16 cellular contexts compared by ENCODE assay signal in the genomic region with DNA sequence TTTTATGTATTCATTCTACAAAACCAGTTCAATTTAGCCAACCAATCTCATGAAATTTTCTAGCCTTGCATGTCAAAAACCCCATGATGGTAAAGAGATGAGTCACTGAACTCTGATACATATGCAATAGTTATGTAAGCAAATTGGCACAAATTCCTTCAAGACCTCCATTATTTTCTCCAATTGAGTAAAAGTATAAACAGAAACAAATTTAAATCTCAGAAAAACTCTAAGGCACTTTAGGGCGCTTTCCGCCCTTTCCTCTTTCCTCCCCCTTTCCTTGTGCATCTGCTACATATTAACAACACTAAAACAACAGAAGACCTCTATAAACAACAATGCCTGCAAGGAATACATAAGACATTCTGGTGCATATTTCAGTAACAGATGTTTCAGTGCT. TPM values are rescaled to one million over a fixed set of nuclear protein-coding genes. Genes with fewer than 3 reads are reported as not detected.
DNase-seq lines count a peak whose midpoint lies in the region; ATAC-seq, FAIRE-seq and TF ChIP-seq lines count a peak whose summit lies in the region.
"Had no signal": no experiment of that assay in that cellular context is flagged by ENCODE, and none has a peak within 500 bp of the region (broad histone marks: within the 10 kb centered on the region; RNA-seq: fewer than 3 reads in every experiment).

No MANE protein-coding gene starts in this region.

- no peak overlapping the region for H2AK5ac ChIP-seq in H9 (ENCODE audit: insufficient read length, low read length)

- no peaks in the 10 kb centered on the region for H3F3A ChIP-seq in PC-3 (ENCODE audit: low read length, unreplicated experiment)

- H3K36me3 ChIP-seq in PC-3 (ENCODE audit: low read depth, low read length) (no peaks in the 10 kb centered on the region), suprapubic skin (no peaks in the 10 kb centered on the region)
- H3K36me3 ChIP-seq: cardiac muscle cell had no signal

- H3K9me3 Mint-ChIP-seq in H9 (no peaks in the 10 kb centered on the region), osteocyte (ENCODE audit: unreplicated experiment) (no peaks in the 10 kb centered on the region)

- no peaks in the 10 kb centered on the region for H4K20me1 ChIP-seq in H9 (ENCODE audit: control insufficient read depth, insufficient read depth, insufficient read length)
- H4K20me1 ChIP-seq in PC-3 (ENCODE audit: low read length) = no peaks in the 10 kb centered on the region

- H3K4me2 ChIP-seq in H9 (ENCODE audit: insufficient read depth, insufficient read length, low read length) (peak overlapping the region; percentile 92), PC-3 (ENCODE audit: low read length) (no peak overlapping the region)

- H3K9me2 ChIP-seq in PC-3 (replicated peaks; ENCODE audit: low read length) = no peaks in the 10 kb centered on the region

- H3K9me3 ChIP-seq in H9 (ENCODE audit: control insufficient read depth, low read depth, low read length) (no peaks in the 10 kb centered on the region), PC-3 (ENCODE audit: low read length) (no peaks in the 10 kb centered on the region), suprapubic skin (no peaks in the 10 kb centered on the region)

- no peak for TF ChIP-seq EP300 in suprapubic skin (IDR thresholded peaks at IDR 0.05)

- H3K79me2 ChIP-seq in H9 (ENCODE audit: insufficient read depth, low read length) = peaks cover 6% of the 10 kb centered on the region; the same call in 1 of the 2 replicates
- no peaks in the 10 kb centered on the region for H3K79me2 ChIP-seq in PC-3 (ENCODE audit: low read length)

- H2AFZ ChIP-seq in H9 (ENCODE audit: low read length) = no peak overlapping the region
- H2AFZ ChIP-seq in PC-3 (ENCODE audit: low read length) = no peak overlapping the region

- no peak overlapping the region for H2BK5ac ChIP-seq in H9 (ENCODE audit: insufficient read length, low read length)

- H3K27me3 Mint-ChIP-seq in H9 (ENCODE audit: low read depth) (no peaks in the 10 kb centered on the region; the same call in 1 of the 2 replicates), osteocyte (ENCODE audit: unreplicated experiment) (no peaks in the 10 kb centered on the region)

- H3K27ac Mint-ChIP-seq in H9 (peak overlapping the region in 2 of 3 experiments; percentile 14 to 98; a peak in 5 of 7 replicates), osteocyte (ENCODE audit: unreplicated experiment) (peak overlapping the region; percentile 87)
- H3K27ac Mint-ChIP-seq: activated CD4-positive, alpha-beta T cell treated with anti-CD3 and anti-CD28 coated beads for 36 hours had no signal

- H3K27me3 ChIP-seq in H9 (ENCODE audit: insufficient read depth, low read length) (no peaks in the 10 kb centered on the region), PC-3 (ENCODE audit: low read length) (no peaks in the 10 kb centered on the region), suprapubic skin (no peaks in the 10 kb centered on the region)
- H3K27me3 ChIP-seq: cardiac muscle cell had no signal

- no peak overlapping the region for H3K9ac ChIP-seq in H9 (ENCODE audit: extremely low read depth, insufficient read length, low read length)
- H3K9ac ChIP-seq in PC-3 (ENCODE audit: low read length) = no peak overlapping the region

- H3K14ac ChIP-seq in H9 (ENCODE audit: insufficient read depth, low read length) = no peak overlapping the region

- intact Hi-C loops in PC-3 (cut with micrococcal nuclease) = no loop called here

- no peak overlapping the region for H2BK15ac ChIP-seq in H9 (ENCODE audit: low read depth, low read length)

- POLR2A ChIA-PET in PC-3 (lab: Charles Lee; ENCODE audit: unreplicated experiment) = no interaction called here

- H3K4me1 ChIP-seq in H9 (ENCODE audit: insufficient read depth, low read length) (no peaks in the 10 kb centered on the region; the same call in 1 of the 2 replicates), PC-3 (ENCODE audit: insufficient read depth, low read length) (no peaks in the 10 kb centered on the region), suprapubic skin (peaks cover 14% of the 10 kb centered on the region)

- no peak overlapping the region for H3T11ph ChIP-seq in H9 (ENCODE audit: low read length)

- H3K36me3 Mint-ChIP-seq in H9 (ENCODE audit: insufficient read depth in 1 of 3, low read depth in 3 of 3) = no peaks in the 10 kb centered on the region; a peak in 1 of 7 replicates
- H3K36me3 Mint-ChIP-seq in osteocyte (ENCODE audit: unreplicated experiment) = peaks cover 3% of the 10 kb centered on the region

- H3K27ac ChIP-seq in H9 (ENCODE audit: insufficient read length, low read depth, low read length) (peak overlapping the region; percentile 25), PC-3 (ENCODE audit: low read length) (no peak overlapping the region), suprapubic skin (no peak overlapping the region)
- H3K27ac ChIP-seq: cardiac muscle cell had no signal

- H3K4me3 Mint-ChIP-seq in H9 (peak overlapping the region; percentile 59 to 86; a peak in 3 of 5 replicates), osteocyte (ENCODE audit: unreplicated experiment) (no peak overlapping the region)
- H3K4me3 Mint-ChIP-seq: activated CD4-positive, alpha-beta T cell treated with anti-CD3 and anti-CD28 coated beads for 36 hours; CD14-positive monocyte; neural crest cell had no signal

- H3K4me1 Mint-ChIP-seq in H9 = peaks cover 36 to 47% of the 10 kb centered on the region in 2 experiments
- H3K4me1 Mint-ChIP-seq in osteocyte (ENCODE audit: unreplicated experiment) = peaks cover 28% of the 10 kb centered on the region

- H2BK120ac ChIP-seq in H9 (ENCODE audit: low read depth, low read length, poor library complexity, severe bottlenecking) = no peak overlapping the region

- H4K5ac ChIP-seq in H9 (ENCODE audit: insufficient read length, low read depth, low read length) = no peak overlapping the region

- H3K18ac ChIP-seq in H9 (ENCODE audit: insufficient read length, low read depth, low read length) = no peak overlapping the region

- H3K4me3 ChIP-seq in PC-3 (ENCODE audit: low read length) = no peak overlapping the region
- H3K4me3 ChIP-seq in epithelial cell of esophagus (ENCODE audit: low read length) = no peak overlapping the region
- H3K4me3 ChIP-seq in suprapubic skin = no peak overlapping the region
- H3K4me3 ChIP-seq: cardiac muscle cell had no signal

- H3K23ac ChIP-seq in H9 (ENCODE audit: insufficient read length, low read depth, low read length) = no peak overlapping the region

- WGBS in H9 (ENCODE audit: extremely low coverage, insufficient read length, low lambda C conversion rate) = no CpG with 5 or more reads among the region's 2 CpGs
- WGBS in suprapubic skin = 90% methylated on average over 2 of the region's 2 CpGs

- no peak for FAIRE-seq in RCC 7860 (lab: Jason Lieb, UNC)
- FAIRE-seq: kidney had no signal

- no peak overlapping the region for H2BK12ac ChIP-seq in H9 (ENCODE audit: insufficient read length, low read depth, low read length)

- no peak overlapping the region for H4K8ac ChIP-seq in H9 (replicated peaks; ENCODE audit: insufficient read length, low read depth, low read length)

- H3K23me2 ChIP-seq in H9 (ENCODE audit: insufficient read length, low read depth, low read length, poor library complexity, severe bottlenecking) = no peaks in the 10 kb centered on the region

- TF ChIP-seq CTCF in H9 (conservative IDR thresholded peaks at IDR 0.05) = no peak
- no peak for TF ChIP-seq CTCF in PC-3 (conservative IDR thresholded peaks at IDR 0.05; ENCODE audit: low read depth, low read length)
- no peak for TF ChIP-seq CTCF in epithelial cell of esophagus (IDR thresholded peaks at IDR 0.05; ENCODE audit: insufficient read depth, low read depth, low read length, missing control alignments)
- no peak for TF ChIP-seq CTCF in osteocyte (IDR thresholded peaks at IDR 0.05)
- TF ChIP-seq CTCF in suprapubic skin (IDR thresholded peaks at IDR 0.05) = no peak

- no peak overlapping the region for H4K91ac ChIP-seq in H9 (ENCODE audit: insufficient read length, low read depth, low read length)

- TF ChIP-seq POLR2A in suprapubic skin (IDR thresholded peaks at IDR 0.05) = no peak

- peaks cover 2% of the 10 kb centered on the region for H3K79me1 ChIP-seq in H9 (ENCODE audit: insufficient read depth, low read depth, low read length, poor library complexity, severe bottlenecking)

- H2BK20ac ChIP-seq in H9 (ENCODE audit: low read depth, low read length, poor library complexity, severe bottlenecking) = no peak overlapping the region

- DNase-seq in H9 (no peak), PC-3 (peak; percentile 32), epithelial cell of esophagus (ENCODE audit: low read depth) (peak; percentile 62), osteocyte (ENCODE audit: extremely low spot score, unreplicated experiment) (no peak), suprapubic skin (ENCODE audit: low spot score in 2 of 2) (no peak), RCC 7860 (ENCODE audit: low spot score) (no peak)
- DNase-seq: activated CD4-positive, alpha-beta T cell treated with anti-CD3 and anti-CD28 coated beads for 36 hours; activated naive CD4-positive, alpha-beta T cell treated with anti-CD3 and anti-CD28 coated beads, Interleukin-2, amount 50 U/mL, for 16 hours; DND-41; MM.1S; SHP77 treated with DMSO at 0.1 percent for 48 hours had no signal

- BruUV-seq in PC-3 (replicated peaks; lab: Mats Ljungman, UMichigan) = no TSS peak

- no peak overlapping the region for H3K4ac ChIP-seq in H9 (ENCODE audit: low read depth, low read length)

- CTCF ChIA-PET in PC-3 (lab: Charles Lee) = no interaction called here

- no peak for ATAC-seq in PC-3
- no peak for ATAC-seq in GM21447 (IDR thresholded peaks at IDR 0.05; ENCODE audit: unreplicated experiment)
- ATAC-seq: activated CD4-positive, alpha-beta T cell treated with anti-CD3 and anti-CD28 coated beads for 36 hours had no signal

- no peak overlapping the region for H3K56ac ChIP-seq in H9 (ENCODE audit: insufficient read length, low read depth, low read length)

RNA-seq across cellular contexts. Expression of gene KIF13A, which starts 48.5 kb away (rescaled TPM):
- total RNA-seq in H9 (2021) = 38.2 and 43.1 TPM in 2 replicates
- 21.3 and 27.1 TPM in 2 replicates for total RNA-seq in PC-3 (2014; rRNA removed)
- total RNA-seq in osteocyte = 47.5 and 51.0 TPM in 2 replicates
- total RNA-seq in suprapubic skin = 10 to 100 TPM; 73.0 to 91.9 (median 78.9) TPM

Comparison
In these comparisons a context has a peak if more than half of its experiments do, and no peak if none do; other contexts are left out.
1. DNase-seq: peak in PC-3 (single experiment) and epithelial cell of esophagus (single experiment); none in H9 (single experiment), osteocyte (single experiment), suprapubic skin (0 of 2) and RCC 7860 (single experiment).